ENCODE assay signal across 10 cellular contexts in the genomic region with DNA sequence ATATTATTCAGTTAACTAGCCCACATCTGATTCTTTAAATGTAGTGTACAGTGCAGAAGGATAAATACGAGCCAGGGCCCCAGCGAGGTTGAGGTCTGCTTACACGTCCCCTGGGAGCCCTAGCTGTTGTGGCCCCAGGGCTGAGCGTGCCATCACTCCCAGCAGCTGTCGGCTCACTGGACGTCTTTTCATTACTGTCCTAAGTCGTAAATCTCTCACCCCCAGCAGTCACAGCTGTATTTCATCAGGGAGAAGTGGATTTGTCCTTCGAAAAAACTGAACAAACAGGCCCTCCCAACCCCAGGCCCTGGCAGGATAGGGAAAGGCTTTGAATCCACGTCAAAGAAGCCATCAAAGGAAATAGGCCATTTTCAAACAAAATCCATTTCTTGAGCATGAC.
DNase-seq lines count a peak whose midpoint lies in the region; ATAC-seq and TF ChIP-seq lines count a peak whose summit lies in the region.
"Had no signal": no experiment of that assay in that cellular context is flagged by ENCODE, and none has a peak within 500 bp of the region (broad histone marks: within the 10 kb centered on the region; RNA-seq: fewer than 3 reads in every experiment).

No MANE protein-coding gene starts in this region.

- no peak for ATAC-seq in GM21786 (IDR thresholded peaks at IDR 0.05; ENCODE audit: unreplicated experiment)
- ATAC-seq in activated naive CD4-positive, alpha-beta T cell treated with anti-CD3 and anti-CD28 coated beads, Interleukin-2, amount 50 U/mL, for 72 hours: no peak

- peak; percentile 45 for DNase-seq in DMS79 (lab: John Stamatoyannopoulos, UW)
- DNase-seq in MV-4-11 (lab: John Stamatoyannopoulos, UW): peak; percentile 46
- DNase-seq in SK-N-DZ (ENCODE audit: low spot score): peak; percentile 54
- DNase-seq in nephron progenitor cell: peak; percentile 60
- no peak for DNase-seq in Ammon's horn (ENCODE audit: low spot score)
- no peak for DNase-seq in amygdala (lab: John Stamatoyannopoulos, UW)
- DNase-seq in activated naive CD4-positive, alpha-beta T cell treated with anti-CD3 and anti-CD28 coated beads, Interleukin-2, amount 50 U/mL, for 72 hours (ENCODE audit: low spot score in 2 of 2): no peak
- DNase-seq: CD4-positive, alpha-beta T cell; naive B cell had no signal

- H3K27ac Mint-ChIP-seq in nephron progenitor cell: peak overlapping the region; percentile 84
- no peak overlapping the region for H3K27ac Mint-ChIP-seq in activated naive CD4-positive, alpha-beta T cell treated with anti-CD3 and anti-CD28 coated beads, Interleukin-2, amount 50 U/mL, for 72 hours
- H3K27ac Mint-ChIP-seq: CD4-positive, alpha-beta T cell; naive B cell had no signal

- peaks cover 3% of the 10 kb centered on the region for H3K9me3 Mint-ChIP-seq in nephron progenitor cell
- H3K9me3 Mint-ChIP-seq in activated naive CD4-positive, alpha-beta T cell treated with anti-CD3 and anti-CD28 coated beads, Interleukin-2, amount 50 U/mL, for 72 hours: no peaks in the 10 kb centered on the region
- H3K9me3 Mint-ChIP-seq: CD4-positive, alpha-beta T cell had no signal

- no peaks in the 10 kb centered on the region for H3K36me3 Mint-ChIP-seq in nephron progenitor cell (ENCODE audit: low read depth)
- H3K36me3 Mint-ChIP-seq in activated naive CD4-positive, alpha-beta T cell treated with anti-CD3 and anti-CD28 coated beads, Interleukin-2, amount 50 U/mL, for 72 hours: no peaks in the 10 kb centered on the region
- H3K36me3 Mint-ChIP-seq: naive B cell had no signal

- H3K4me1 Mint-ChIP-seq in nephron progenitor cell: peaks cover 56% of the 10 kb centered on the region
- H3K4me1 Mint-ChIP-seq: naive B cell had no signal

- no peaks in the 10 kb centered on the region for H3K27me3 Mint-ChIP-seq in nephron progenitor cell (ENCODE audit: low read depth, poor library complexity)
- H3K27me3 Mint-ChIP-seq: CD4-positive, alpha-beta T cell had no signal

- peak overlapping the region; percentile 63 for H3K4me3 Mint-ChIP-seq in nephron progenitor cell
- H3K4me3 Mint-ChIP-seq: CD4-positive, alpha-beta T cell; naive B cell had no signal

- TF ChIP-seq CTCF in nephron progenitor cell (IDR thresholded peaks at IDR 0.05): no peak

Comparison
In these comparisons a context has a peak if more than half of its experiments do, and no peak if none do; other contexts are left out.
1. DNase-seq: peak in DMS79 (single experiment), MV-4-11 (single experiment), SK-N-DZ (single experiment) and nephron progenitor cell (single experiment); none in Ammon's horn (single experiment), amygdala (0 of 56) and activated naive CD4-positive, alpha-beta T cell treated with anti-CD3 and anti-CD28 coated beads, Interleukin-2, amount 50 U/mL, for 72 hours (0 of 2).